In the genomic region with DNA sequence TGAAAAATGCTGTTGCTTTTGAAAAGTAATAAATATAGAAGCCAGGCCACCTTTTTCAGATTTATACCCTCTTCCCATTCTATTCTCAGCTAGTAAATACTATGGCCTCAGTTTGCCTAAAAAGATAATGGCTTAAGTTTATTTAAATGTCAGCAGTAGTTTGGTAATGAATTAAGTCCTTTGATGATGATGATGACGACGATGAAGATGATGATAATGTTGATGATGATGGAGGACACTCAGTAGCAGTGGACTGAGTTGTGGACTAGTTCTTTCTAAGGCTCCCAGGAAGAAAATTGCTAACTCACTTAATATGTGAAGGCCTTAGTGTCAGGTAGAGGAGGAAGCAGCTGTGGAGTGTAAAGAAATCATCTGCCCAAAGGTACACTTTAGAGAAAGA, we compare ENCODE assay signal across 15 cellular contexts. TPM values are rescaled to one million over a fixed set of nuclear protein-coding genes. Genes with fewer than 3 reads are reported as not detected.
DNase-seq lines count a peak whose midpoint lies in the region; ATAC-seq and TF ChIP-seq lines count a peak whose summit lies in the region.
"Had no signal": no experiment of that assay in that cellular context is flagged by ENCODE, and none has a peak within 500 bp of the region (broad histone marks: within the 10 kb centered on the region; RNA-seq: fewer than 3 reads in every experiment).

No MANE protein-coding gene starts in this region.

- no peaks in the 10 kb centered on the region for H3K27me3 Mint-ChIP-seq in T-helper 1 cell treated with Interleukin-12 subunit alpha and Interleukin-12 subunit beta and Interleukin-4 antibody, amounts not matched to agents 30 μg/mL and 1 μg/mL, for 36 hours (ENCODE audit: low read depth)
- H3K27me3 Mint-ChIP-seq in dendritic cell treated with granulocyte-macrophage colony-stimulating factor and Interleukin-4, amounts not matched to agents 40 ng/mL and 50 ng/mL, for 4 days = no peaks in the 10 kb centered on the region
- H3K27me3 Mint-ChIP-seq in progenitor cell of endocrine pancreas = no peaks in the 10 kb centered on the region

- peaks cover 23% of the 10 kb centered on the region for H3K36me3 ChIP-seq in OCI-LY1 (ENCODE audit: insufficient read depth, low read length)
- H3K36me3 ChIP-seq in PC-9 (ENCODE audit: low read depth) = no peaks in the 10 kb centered on the region

- no TSS peak for BruUV-seq in PC-9 (replicated peaks; lab: Mats Ljungman, UMichigan)

- H3K36me3 Mint-ChIP-seq in T-helper 1 cell treated with Interleukin-12 subunit alpha and Interleukin-12 subunit beta and Interleukin-4 antibody, amounts not matched to agents 30 μg/mL and 1 μg/mL, for 36 hours (ENCODE audit: low read depth) = peaks cover 8% of the 10 kb centered on the region
- H3K36me3 Mint-ChIP-seq in dendritic cell treated with granulocyte-macrophage colony-stimulating factor and Interleukin-4, amounts not matched to agents 40 ng/mL and 50 ng/mL, for 4 days (ENCODE audit: low read depth) = peaks cover 28% of the 10 kb centered on the region
- H3K36me3 Mint-ChIP-seq in stimulated activated effector memory CD8-positive, alpha-beta T cell treated with anti-CD3 and anti-CD28 coated beads, Interleukin-12 subunit alpha, Interleukin-12 subunit beta, amount 100 ng/mL, for 72 hours = peaks cover 39% of the 10 kb centered on the region
- H3K36me3 Mint-ChIP-seq in progenitor cell of endocrine pancreas (ENCODE audit: insufficient read depth) = no peaks in the 10 kb centered on the region
- H3K36me3 Mint-ChIP-seq: mesothelial cell of epicardium had no signal

- H3K79me2 ChIP-seq in OCI-LY1 (ENCODE audit: insufficient read depth, low read length) (peaks cover 98% of the 10 kb centered on the region), PC-9 (ENCODE audit: low read depth) (no peaks in the 10 kb centered on the region)

- POLR2A ChIA-PET in PC-9 (lab: Charles Lee; ENCODE audit: unreplicated experiment) = no interaction called here

- peak overlapping the region; percentile 92 for H3K27ac Mint-ChIP-seq in T-helper 1 cell treated with Interleukin-12 subunit alpha and Interleukin-12 subunit beta and Interleukin-4 antibody, amounts not matched to agents 30 μg/mL and 1 μg/mL, for 36 hours
- peak overlapping the region; percentile 67 for H3K27ac Mint-ChIP-seq in dendritic cell treated with granulocyte-macrophage colony-stimulating factor and Interleukin-4, amounts not matched to agents 40 ng/mL and 50 ng/mL, for 4 days
- H3K27ac Mint-ChIP-seq in stimulated activated effector memory CD8-positive, alpha-beta T cell treated with anti-CD3 and anti-CD28 coated beads, Interleukin-12 subunit alpha, Interleukin-12 subunit beta, amount 100 ng/mL, for 72 hours = peak overlapping the region; percentile 90
- no peak overlapping the region for H3K27ac Mint-ChIP-seq in progenitor cell of endocrine pancreas

- H3K4me1 Mint-ChIP-seq in T-helper 1 cell treated with Interleukin-12 subunit alpha and Interleukin-12 subunit beta and Interleukin-4 antibody, amounts not matched to agents 30 μg/mL and 1 μg/mL, for 36 hours (ENCODE audit: low read depth) = peaks cover 84% of the 10 kb centered on the region
- H3K4me1 Mint-ChIP-seq in dendritic cell treated with granulocyte-macrophage colony-stimulating factor and Interleukin-4, amounts not matched to agents 40 ng/mL and 50 ng/mL, for 4 days (ENCODE audit: low read depth) = peaks cover 100% of the 10 kb centered on the region
- peaks cover 98% of the 10 kb centered on the region for H3K4me1 Mint-ChIP-seq in stimulated activated effector memory CD8-positive, alpha-beta T cell treated with anti-CD3 and anti-CD28 coated beads, Interleukin-12 subunit alpha, Interleukin-12 subunit beta, amount 100 ng/mL, for 72 hours
- peaks cover 51% of the 10 kb centered on the region for H3K4me1 Mint-ChIP-seq in progenitor cell of endocrine pancreas (ENCODE audit: low read depth)

- H3K9me2 ChIP-seq in OCI-LY1 (ENCODE audit: low read depth, low read length) (no peaks in the 10 kb centered on the region), PC-9 (ENCODE audit: insufficient read depth) (no peaks in the 10 kb centered on the region)

- H3F3A ChIP-seq in OCI-LY1 (ENCODE audit: insufficient read depth, low read length) (0 out of 2 replicates have a peak, but pooled peaks cover 4% of the 10 kb centered on the region), PC-9 (ENCODE audit: insufficient read depth, low read depth) (no peaks in the 10 kb centered on the region; the same call in 1 of the 2 replicates)

- H3K4me2 ChIP-seq in OCI-LY1 (ENCODE audit: low read length) = peak overlapping the region; percentile 48; the same call in 1 of the 2 replicates
- H3K4me2 ChIP-seq in PC-9 = no peak overlapping the region

- H3K4me3 ChIP-seq in OCI-LY1 (ENCODE audit: low read depth, low read length, poor library complexity, severe bottlenecking) (no peak overlapping the region), PC-9 (no peak overlapping the region)

- peak overlapping the region; percentile 4; the same call in 1 of the 2 replicates for H3K9ac ChIP-seq in OCI-LY1 (ENCODE audit: low read length)

- intact Hi-C loops in dendritic cell treated with granulocyte-macrophage colony-stimulating factor and Interleukin-4, amounts not matched to agents 40 ng/mL and 50 ng/mL, for 4 days (cut with micrococcal nuclease) = no loop called here
- intact Hi-C loops in PC-9 (cut with micrococcal nuclease; ENCODE audit: unreplicated experiment) = no loop called here

- no peaks in the 10 kb centered on the region for H4K20me1 ChIP-seq in OCI-LY1 (ENCODE audit: insufficient read depth, low read length)
- H4K20me1 ChIP-seq in PC-9 (ENCODE audit: insufficient read depth) = no peaks in the 10 kb centered on the region

- ATAC-seq in stimulated activated effector memory CD8-positive, alpha-beta T cell treated with anti-CD3 and anti-CD28 coated beads, Interleukin-12 subunit alpha, Interleukin-12 subunit beta, amount 100 ng/mL, for 72 hours = no peak
- ATAC-seq in HG03175 (IDR thresholded peaks at IDR 0.05; ENCODE audit: unreplicated experiment) = no peak
- ATAC-seq: HepG2, SK-N-SH treated with all-trans-retinoic acid at 6 μM for 48 hours had no signal

- CTCF ChIA-PET in PC-9 (lab: Charles Lee) = interaction anchor here (0.5 kb wide), 1 partner anchor 10 kb away, joined by 3 read pairs; no protein-coding TSS in a partner anchor

- DNase-seq in T-helper 1 cell (no peak), PC-9 (no peak), progenitor cell of endocrine pancreas (ENCODE audit: low spot score, unreplicated experiment) (no peak)
- no peak for DNase-seq in stimulated activated effector memory CD8-positive, alpha-beta T cell treated with anti-CD3 and anti-CD28 coated beads, Interleukin-12 subunit alpha, Interleukin-12 subunit beta, amount 100 ng/mL, for 72 hours (ENCODE audit: low spot score in 2 of 2)
- DNase-seq: 8988T; activated CD4-positive, CD25-positive, alpha-beta regulatory T cell treated with anti-CD3 and anti-CD28 coated beads, Interleukin-2, amount 50 U/mL, for 72 hours; NCI-H1930; stimulated activated CD4-positive, alpha-beta T cell treated with anti-CD3 and anti-CD28 coated beads, Interleukin-4, amount 100 ng/mL, for 4 hours had no signal

- peak overlapping the region; percentile 58 for H3K27ac ChIP-seq in OCI-LY1 (ENCODE audit: low read depth, low read length, poor library complexity, severe bottlenecking)
- H3K27ac ChIP-seq in PC-9 = no peak overlapping the region

- H3K4me3 Mint-ChIP-seq in T-helper 1 cell treated with Interleukin-12 subunit alpha and Interleukin-12 subunit beta and Interleukin-4 antibody, amounts not matched to agents 30 μg/mL and 1 μg/mL, for 36 hours = peak overlapping the region; percentile 4
- H3K4me3 Mint-ChIP-seq in dendritic cell treated with granulocyte-macrophage colony-stimulating factor and Interleukin-4, amounts not matched to agents 40 ng/mL and 50 ng/mL, for 4 days = no peak overlapping the region
- peak overlapping the region; percentile 70 for H3K4me3 Mint-ChIP-seq in stimulated activated effector memory CD8-positive, alpha-beta T cell treated with anti-CD3 and anti-CD28 coated beads, Interleukin-12 subunit alpha, Interleukin-12 subunit beta, amount 100 ng/mL, for 72 hours
- H3K4me3 Mint-ChIP-seq in progenitor cell of endocrine pancreas (ENCODE audit: low read depth) = no peak overlapping the region
- H3K4me3 Mint-ChIP-seq: mesothelial cell of epicardium had no signal

- H2AFZ ChIP-seq in OCI-LY1 (ENCODE audit: low read length) (no peak overlapping the region), PC-9 (no peak overlapping the region)

- H3K9me3 ChIP-seq in OCI-LY1 (ENCODE audit: low read length) (no peaks in the 10 kb centered on the region), PC-9 (ENCODE audit: insufficient read depth, low read depth) (no peaks in the 10 kb centered on the region)

- no peaks in the 10 kb centered on the region for H3K9me3 Mint-ChIP-seq in T-helper 1 cell treated with Interleukin-12 subunit alpha and Interleukin-12 subunit beta and Interleukin-4 antibody, amounts not matched to agents 30 μg/mL and 1 μg/mL, for 36 hours
- H3K9me3 Mint-ChIP-seq in dendritic cell treated with granulocyte-macrophage colony-stimulating factor and Interleukin-4, amounts not matched to agents 40 ng/mL and 50 ng/mL, for 4 days = no peaks in the 10 kb centered on the region
- no peaks in the 10 kb centered on the region for H3K9me3 Mint-ChIP-seq in stimulated activated effector memory CD8-positive, alpha-beta T cell treated with anti-CD3 and anti-CD28 coated beads, Interleukin-12 subunit alpha, Interleukin-12 subunit beta, amount 100 ng/mL, for 72 hours
- H3K9me3 Mint-ChIP-seq in progenitor cell of endocrine pancreas (ENCODE audit: low read depth) = no peaks in the 10 kb centered on the region
- H3K9me3 Mint-ChIP-seq: mesothelial cell of epicardium had no signal

- H3K4me1 ChIP-seq in OCI-LY1 (ENCODE audit: insufficient read depth, low read length, severe bottlenecking) (peaks cover 89% of the 10 kb centered on the region), PC-9 (replicated peaks; ENCODE audit: insufficient read depth) (peaks cover 38% of the 10 kb centered on the region)

- H3K27me3 ChIP-seq in OCI-LY1 (ENCODE audit: insufficient read depth, low read length) = no peaks in the 10 kb centered on the region
- H3K27me3 ChIP-seq in PC-9 (ENCODE audit: insufficient read depth, low read depth) = no peaks in the 10 kb centered on the region

- no peak for TF ChIP-seq CTCF in OCI-LY1 (IDR thresholded peaks at IDR 0.05; ENCODE audit: low read length)
- no peak for TF ChIP-seq CTCF in PC-9 (conservative IDR thresholded peaks at IDR 0.05)
- TF ChIP-seq CTCF in progenitor cell of endocrine pancreas (IDR thresholded peaks at IDR 0.05; ENCODE audit: unreplicated experiment) = no peak

RNA-seq across cellular contexts. Expression of a gene that starts 23.5 kb away (rescaled TPM):
- 24.1 and 43.3 TPM in 2 replicates for total RNA-seq in PC-9 (2021)
- total RNA-seq in progenitor cell of endocrine pancreas = 21.0 and 22.3 TPM in 2 replicates

Comparison
In these comparisons a context has a peak if more than half of its experiments do, and no peak if none do; other contexts are left out.
1. H3K4me3 Mint-ChIP-seq: peak in T-helper 1 cell treated with Interleukin-12 subunit alpha and Interleukin-12 subunit beta and Interleukin-4 antibody, amounts not matched to agents 30 μg/mL and 1 μg/mL, for 36 hours (single experiment) and stimulated activated effector memory CD8-positive, alpha-beta T cell treated with anti-CD3 and anti-CD28 coated beads, Interleukin-12 subunit alpha, Interleukin-12 subunit beta, amount 100 ng/mL, for 72 hours (single experiment); none in dendritic cell treated with granulocyte-macrophage colony-stimulating factor and Interleukin-4, amounts not matched to agents 40 ng/mL and 50 ng/mL, for 4 days (single experiment) and progenitor cell of endocrine pancreas (single experiment).